ENCODE assay signal across 17 cellular contexts in genomic region chr12:111251787-111252186, GRCh38.
A peak's percentile ranks its signal among the peaks of the same experiment; 100 is the strongest.
DNase-seq lines count a peak whose midpoint lies in the region; ATAC-seq and TF ChIP-seq lines count a peak whose summit lies in the region.
"Had no signal": no experiment of that assay in that cellular context is flagged by ENCODE, and none has a peak within 500 bp of the region (broad histone marks: within the 10 kb centered on the region; RNA-seq: fewer than 3 reads in every experiment).

No MANE protein-coding gene starts in this region.

- H3K4me3 Mint-ChIP-seq in WTC11: no peak overlapping the region
- H3K4me3 Mint-ChIP-seq in neural progenitor cell: no peak overlapping the region
- H3K4me3 Mint-ChIP-seq: B cell; CD4-positive, alpha-beta T cell; CD8-positive, alpha-beta T cell had no signal

- H3K4me1 ChIP-seq in neural progenitor cell: peaks cover 18% of the 10 kb centered on the region
- H3K4me1 ChIP-seq: Caco-2 had no signal

- H3K4me3 ChIP-seq in neural cell (ENCODE audit: low read length) (peak overlapping the region; percentile 53), neural progenitor cell (no peak overlapping the region)
- H3K4me3 ChIP-seq: BLaER1 treated with 17β-estradiol and CSF1 and Interleukin-3, amounts not matched to agents 10 nM and 100 nM had no signal

- H2AFZ ChIP-seq in neural cell (ENCODE audit: low read depth, low read length) (no peak overlapping the region), neural progenitor cell (replicated peaks) (no peak overlapping the region)

- no peak for TF ChIP-seq EP300 in neural cell (conservative IDR thresholded peaks at IDR 0.05; ENCODE audit: poor library complexity, severe bottlenecking)

- no peak overlapping the region for H3K27ac Mint-ChIP-seq in WTC11
- peak overlapping the region; percentile 27 for H3K27ac Mint-ChIP-seq in neural progenitor cell
- H3K27ac Mint-ChIP-seq: B cell; CD4-positive, alpha-beta T cell; CD8-positive, alpha-beta T cell had no signal

- ATAC-seq in WTC11: no peak
- no peak for ATAC-seq in GM19397 (IDR thresholded peaks at IDR 0.05; ENCODE audit: unreplicated experiment)
- ATAC-seq in GM19452 (IDR thresholded peaks at IDR 0.05; ENCODE audit: unreplicated experiment): no peak
- ATAC-seq: CD8-positive, alpha-beta T cell had no signal

- H3K4me2 ChIP-seq in neural cell (ENCODE audit: low read length) (no peak overlapping the region), neural progenitor cell (no peak overlapping the region)
- H3K4me2 ChIP-seq: BLaER1 treated with 17β-estradiol and CSF1 and Interleukin-3, amounts not matched to agents 10 nM and 100 nM had no signal

- H3K4me1 Mint-ChIP-seq in WTC11: no peaks in the 10 kb centered on the region
- H3K4me1 Mint-ChIP-seq in neural progenitor cell: peaks cover 31% of the 10 kb centered on the region
- H3K4me1 Mint-ChIP-seq: B cell had no signal

- no peaks in the 10 kb centered on the region for H3K9me3 ChIP-seq in neural cell (ENCODE audit: low read length)
- H3K9me3 ChIP-seq in neural progenitor cell (ENCODE audit: low read depth): no peaks in the 10 kb centered on the region
- H3K9me3 ChIP-seq: BLaER1 treated with 17β-estradiol and CSF1 and Interleukin-3, amounts not matched to agents 10 nM and 100 nM; Caco-2 had no signal

- H4K20me1 ChIP-seq in neural cell (ENCODE audit: insufficient read depth) (no peaks in the 10 kb centered on the region), neural progenitor cell (ENCODE audit: low read depth) (no peaks in the 10 kb centered on the region)
- H4K20me1 ChIP-seq: BLaER1 treated with 17β-estradiol and CSF1 and Interleukin-3, amounts not matched to agents 10 nM and 100 nM had no signal

- H3K36me3 ChIP-seq in neural cell (ENCODE audit: insufficient read depth, low read length) (no peaks in the 10 kb centered on the region), neural progenitor cell (no peaks in the 10 kb centered on the region)
- H3K36me3 ChIP-seq: BLaER1 treated with 17β-estradiol and CSF1 and Interleukin-3, amounts not matched to agents 10 nM and 100 nM had no signal

- H3F3A ChIP-seq in neural cell (ENCODE audit: insufficient read depth, low read length, poor library complexity, severe bottlenecking) (peaks cover 10% of the 10 kb centered on the region), neural progenitor cell (ENCODE audit: low read depth) (no peaks in the 10 kb centered on the region)

- DNase-seq in WTC11 (ENCODE audit: low spot score) (no peak), neural progenitor cell (ENCODE audit: low spot score) (no peak), Ammon's horn (ENCODE audit: low spot score) (no peak)
- DNase-seq: 8988T; ACHN; Caco-2; Calu3; CD4-positive, alpha-beta T cell; CD8-positive, alpha-beta T cell; DMS79 treated with DMSO at 0.1 percent for 48 hours; GF-D8 had no signal

- H3K9me2 ChIP-seq in neural cell (ENCODE audit: insufficient read depth, low read length): no peaks in the 10 kb centered on the region

- CTCF ChIA-PET in WTC11 (lab: Charles Lee): interaction anchor here (1.0 to 3.0 kb wide), 2 partner anchors 20 to 47 kb away, joined by 3 to 15 read pairs; no protein-coding TSS in a partner anchor

- TF ChIP-seq RAD21 in neural cell (conservative IDR thresholded peaks at IDR 0.05): no peak

- no peak for TF ChIP-seq CTCF in WTC11 (IDR thresholded peaks at IDR 0.05)
- no peak for TF ChIP-seq CTCF in neural cell (IDR thresholded peaks at IDR 0.05; ENCODE audit: poor library complexity, severe bottlenecking)
- no peak for TF ChIP-seq CTCF in neural progenitor cell (IDR thresholded peaks at IDR 0.05)

- POLR2A ChIA-PET in WTC11 (lab: Charles Lee): no interaction called here

- H3K9ac ChIP-seq in neural cell (ENCODE audit: low read length) (peak overlapping the region; percentile 70), neural progenitor cell (no peak overlapping the region)
- H3K9ac ChIP-seq: BLaER1 treated with 17β-estradiol and CSF1 and Interleukin-3, amounts not matched to agents 10 nM and 100 nM had no signal

- H3K27me3 ChIP-seq in neural cell (ENCODE audit: insufficient read depth, low read depth, low read length): no peaks in the 10 kb centered on the region
- H3K27me3 ChIP-seq in neural progenitor cell: no peaks in the 10 kb centered on the region
- H3K27me3 ChIP-seq: BLaER1 treated with 17β-estradiol and CSF1 and Interleukin-3, amounts not matched to agents 10 nM and 100 nM had no signal

- no peaks in the 10 kb centered on the region for H3K9me3 Mint-ChIP-seq in WTC11
- no peaks in the 10 kb centered on the region for H3K9me3 Mint-ChIP-seq in neural progenitor cell
- H3K9me3 Mint-ChIP-seq: CD4-positive, alpha-beta T cell; CD8-positive, alpha-beta T cell had no signal

- H3K27me3 Mint-ChIP-seq in WTC11 (ENCODE audit: low read depth): no peaks in the 10 kb centered on the region; the same call in 1 of the 2 replicates
- no peaks in the 10 kb centered on the region for H3K27me3 Mint-ChIP-seq in neural progenitor cell (ENCODE audit: insufficient read depth, low read depth)

- H3K36me3 Mint-ChIP-seq in WTC11 (no peaks in the 10 kb centered on the region), neural progenitor cell (peaks cover under 1% of the 10 kb centered on the region)
- H3K36me3 Mint-ChIP-seq: CD8-positive, alpha-beta T cell had no signal

- peak overlapping the region; percentile 98 for H3K27ac ChIP-seq in neural cell (ENCODE audit: low read length)
- no peak overlapping the region for H3K27ac ChIP-seq in neural progenitor cell
- H3K27ac ChIP-seq: BLaER1 treated with 17β-estradiol and CSF1 and Interleukin-3, amounts not matched to agents 10 nM and 100 nM; C4-2B had no signal

- H3K79me2 ChIP-seq in neural cell (replicated peaks; ENCODE audit: insufficient read depth, low read length) (no peaks in the 10 kb centered on the region), neural progenitor cell (ENCODE audit: low read depth) (no peaks in the 10 kb centered on the region)

TF ChIP-seq in WTC11, 78 proteins besides CTCF, POLR2A, EP300 and RAD21:
- TF ChIP-seq GRHL2 (CRISPR knock-in tag; IDR thresholded peaks at IDR 0.05; ENCODE audit: insufficient replicate concordance, severe bottlenecking) (no peak), ZNF121 (CRISPR knock-in tag; IDR thresholded peaks at IDR 0.05) (peak; percentile 63; the same call in 1 of the 2 replicates), AR (CRISPR knock-in tag; IDR thresholded peaks at IDR 0.05) (no peak), SMAD4 (CRISPR knock-in tag; IDR thresholded peaks at IDR 0.05) (no peak)

TF ChIP-seq in neural cell, 6 proteins besides CTCF, POLR2A, EP300 and RAD21:
- TF ChIP-seq POLR2AphosphoS5 (IDR thresholded peaks at IDR 0.05) (no peak), SMC3 (conservative IDR thresholded peaks at IDR 0.05; ENCODE audit: poor library complexity) (no peak), REST (IDR thresholded peaks at IDR 0.05; ENCODE audit: borderline replicate concordance) (no peak), EZH2 (IDR thresholded peaks at IDR 0.05; ENCODE audit: borderline replicate concordance, insufficient read depth, low read length, poor library complexity, severe bottlenecking) (no peak)
